ENCODE assay signal across 9 cellular contexts in genomic region chr17:50347894-50348291, GRCh38. TPM values are rescaled to one million over a fixed set of nuclear protein-coding genes. Genes with fewer than 3 reads are reported as not detected.
DNase-seq lines count a peak whose midpoint lies in the region; ATAC-seq, FAIRE-seq and TF ChIP-seq lines count a peak whose summit lies in the region.
"Had no signal": no experiment of that assay in that cellular context is flagged by ENCODE, and none has a peak within 500 bp of the region (broad histone marks: within the 10 kb centered on the region; RNA-seq: fewer than 3 reads in every experiment).

No MANE protein-coding gene starts in this region.

- H3K9me3 ChIP-seq in A549 (no peaks in the 10 kb centered on the region), DND-41 (ENCODE audit: insufficient read depth, low read length, severe bottlenecking) (no peaks in the 10 kb centered on the region)

- TF ChIP-seq RAD21 in A549 (conservative IDR thresholded peaks at IDR 0.05 in 1 of 2, IDR thresholded peaks at IDR 0.05 in 1 of 2): no peak

- FAIRE-seq in A549 (lab: Jason Lieb, UNC): no peak
- FAIRE-seq: D721Med had no signal

- H3K4me1 ChIP-seq in A549: peaks cover 27% of the 10 kb centered on the region
- H3K4me1 ChIP-seq in DND-41 (ENCODE audit: insufficient read depth, low read length): peaks cover 24% of the 10 kb centered on the region

- POLR2A ChIA-PET in A549 (lab: Yijun Ruan, JAX): no interaction called here

- peaks cover 26% of the 10 kb centered on the region; the same call in 1 of the 2 replicates for H4K20me1 ChIP-seq in DND-41 (ENCODE audit: insufficient read depth, low read length)

- 84% methylated on average over 3 of the region's 3 CpGs for WGBS in A549 (ENCODE audit: missing lambda C conversion rate)

- peak overlapping the region; percentile 87 for H3K4me3 Mint-ChIP-seq in activated T-helper 17 cell treated with anti-CD3 and anti-CD28 coated beads, Interleukin-2, amount 50 U/mL, for 72 hours

- TF ChIP-seq POLR2A in A549 (IDR thresholded peaks at IDR 0.05; ENCODE audit: low read length): no peak

- H3K4me2 ChIP-seq in A549 (peak overlapping the region; percentile 98; the same call in 2 of the 3 replicates), DND-41 (ENCODE audit: insufficient read depth, low read length) (peak overlapping the region; percentile 99)

- H3K4me3 ChIP-seq in A549 (no peak overlapping the region), DND-41 (ENCODE audit: low read depth in 1 of 2, low read length in 2 of 2) (peak overlapping the region in 1 of 2 experiments; percentile 90; a peak in 1 of 4 replicates)

- H3K27me3 Mint-ChIP-seq in activated T-helper 17 cell treated with anti-CD3 and anti-CD28 coated beads, Interleukin-2, amount 50 U/mL, for 72 hours: no peaks in the 10 kb centered on the region

- H3K9ac ChIP-seq in DND-41 (ENCODE audit: low read depth, low read length): no peak overlapping the region

- CTCF ChIA-PET in A549 (lab: Yijun Ruan, JAX): interaction anchor here (0.8 to 7.6 kb wide), 7 partner anchors 14 to 148 kb away, joined by 3 to 87 read pairs (median 4); partner anchors contain the start of genes COL1A1 and LRRC59

- TF ChIP-seq EP300 in A549 (IDR thresholded peaks at IDR 0.05): no peak

- no peak overlapping the region for H3K27ac ChIP-seq in A549
- H3K27ac ChIP-seq in DND-41 (ENCODE audit: low read length): no peak overlapping the region

- peaks cover 56% of the 10 kb centered on the region for H3K79me2 ChIP-seq in DND-41 (ENCODE audit: insufficient read depth, low read length)

- peaks cover 11% of the 10 kb centered on the region for H3K36me3 ChIP-seq in DND-41 (ENCODE audit: insufficient read depth, low read length)

- peaks cover 37% of the 10 kb centered on the region for H3K36me3 Mint-ChIP-seq in activated T-helper 17 cell treated with anti-CD3 and anti-CD28 coated beads, Interleukin-2, amount 50 U/mL, for 72 hours (ENCODE audit: low read depth)

- H3K9me3 Mint-ChIP-seq in activated T-helper 17 cell treated with anti-CD3 and anti-CD28 coated beads, Interleukin-2, amount 50 U/mL, for 72 hours: no peaks in the 10 kb centered on the region

- peaks cover 31% of the 10 kb centered on the region for H3K4me1 Mint-ChIP-seq in activated T-helper 17 cell treated with anti-CD3 and anti-CD28 coated beads, Interleukin-2, amount 50 U/mL, for 72 hours

- TF ChIP-seq CTCF in A549 (IDR thresholded peaks at IDR 0.05) (no peak), DND-41 (IDR thresholded peaks at IDR 0.05; ENCODE audit: borderline replicate concordance, extremely low read depth, low read length, poor library complexity, severe bottlenecking) (no peak)

- H3K27me3 ChIP-seq in DND-41 (ENCODE audit: insufficient read depth, low read length, poor library complexity): no peaks in the 10 kb centered on the region

- ATAC-seq in A549 (no peak), DND-41 (ENCODE audit: insufficient read depth, low read depth) (no peak), HG03378 (IDR thresholded peaks at IDR 0.05; ENCODE audit: unreplicated experiment) (no peak)
- no peak for ATAC-seq in activated T-helper 17 cell treated with anti-CD3 and anti-CD28 coated beads, Interleukin-2, amount 50 U/mL, for 72 hours (replicated peaks)

- no peak overlapping the region for H2AFZ ChIP-seq in DND-41 (ENCODE audit: low read depth, low read length)

- DNase-seq in A549 (ENCODE audit: low read depth in 1 of 2, low spot score in 1 of 2) (no peak), DND-41 (no peak), islet precursor cell (peak; percentile 35), HCEC 1CT (no peak), medulla oblongata (ENCODE audit: extremely low spot score) (no peak), GM19240 (ENCODE audit: insufficient read length, low spot score) (no peak)

- peak overlapping the region; percentile 93 for H3K27ac Mint-ChIP-seq in activated T-helper 17 cell treated with anti-CD3 and anti-CD28 coated beads, Interleukin-2, amount 50 U/mL, for 72 hours

TF ChIP-seq in A549, 52 proteins besides CTCF, POLR2A, EP300 and RAD21:
- TF ChIP-seq EHMT2 (IDR thresholded peaks at IDR 0.05; ENCODE audit: low read depth) (no peak), FOSL2 (IDR thresholded peaks at IDR 0.05) (no peak), FOSL2 (CRISPR knock-in tag; IDR thresholded peaks at IDR 0.05) (no peak)
TF ChIP-seq in A549: peak in this region for 0.

RNA-seq across cellular contexts. Expression of gene XYLT2, which starts 2.0 kb away (rescaled TPM):
- 9.7 and 10.5 TPM in 2 replicates for polyA plus RNA-seq in A549 (2011; rRNA removed)
- 14.3 and 19.8 TPM in 2 replicates for polyA plus RNA-seq in A549 (2012; cell fraction: cytosol; rRNA removed)
- 51.1 and 61.3 TPM in 2 replicates for polyA plus RNA-seq in A549 (2012; cell fraction: nucleus; rRNA removed)
- polyA plus RNA-seq in A549 (2017; fragmentation: RNase III; extraction: RNeasy Plus Mini Kit Qiagen cat#74134 plus additional on column Dnase treatment): 13.7 to 15.9 TPM (median 15.8 TPM) in 3 replicates
- polyA minus RNA-seq in A549 (2011; rRNA and poly(A)+ RNA removed): 23.1 and 26.8 TPM in 2 replicates
- total RNA-seq in activated T-helper 17 cell treated with anti-CD3 and anti-CD28 coated beads, Interleukin-2, amount 50 U/mL, for 72 hours: 10 to 100 TPM; 38.5 to 95.1 TPM

RNA-seq across cellular contexts. Expression of gene MRPL27, which starts 25.1 kb away (rescaled TPM):
- polyA plus RNA-seq in A549 (2011; rRNA removed) (149 and 173 TPM in 2 replicates), A549 (2017; fragmentation: RNase III; extraction: RNeasy Plus Mini Kit Qiagen cat#74134 plus additional on column Dnase treatment) (155 to 170 TPM (median 156 TPM) in 3 replicates)
- polyA plus RNA-seq in A549 (2012; cell fraction: cytosol; rRNA removed): 195 and 246 TPM in 2 replicates
- 123 and 149 TPM in 2 replicates for polyA plus RNA-seq in A549 (2012; cell fraction: nucleus; rRNA removed)
- 72.7 and 86.1 TPM in 2 replicates for polyA minus RNA-seq in A549 (2011; rRNA and poly(A)+ RNA removed)
- 100 to 1,000 TPM in 1 of 2 donors, 10 to 100 TPM in 1; 63.3 to 109 TPM for total RNA-seq in activated T-helper 17 cell treated with anti-CD3 and anti-CD28 coated beads, Interleukin-2, amount 50 U/mL, for 72 hours

RNA-seq across cellular contexts. Expression of gene EME1, which starts 25.1 kb away (rescaled TPM):
- polyA plus RNA-seq in A549 (2011; rRNA removed): 26.3 and 29.9 TPM in 2 replicates
- 19.5 and 20.9 TPM in 2 replicates for polyA plus RNA-seq in A549 (2012; cell fraction: cytosol; rRNA removed)
- polyA plus RNA-seq in A549 (2012; cell fraction: nucleus; rRNA removed): 60.7 and 91.1 TPM in 2 replicates
- 21.9 to 24.3 TPM (median 23.9 TPM) in 3 replicates for polyA plus RNA-seq in A549 (2017; fragmentation: RNase III; extraction: RNeasy Plus Mini Kit Qiagen cat#74134 plus additional on column Dnase treatment)
- polyA minus RNA-seq in A549 (2011; rRNA and poly(A)+ RNA removed): 15.2 and 16.9 TPM in 2 replicates
- total RNA-seq in activated T-helper 17 cell treated with anti-CD3 and anti-CD28 coated beads, Interleukin-2, amount 50 U/mL, for 72 hours: 10 to 100 TPM; 20.8 to 48.7 TPM

RNA-seq across cellular contexts. Expression of gene LRRC59, which starts 49.4 kb away (rescaled TPM):
- polyA plus RNA-seq in A549 (2011; rRNA removed) (228 and 237 TPM in 2 replicates), A549 (2017; fragmentation: RNase III; extraction: RNeasy Plus Mini Kit Qiagen cat#74134 plus additional on column Dnase treatment) (200 to 226 TPM (median 209 TPM) in 3 replicates)
- 137 and 149 TPM in 2 replicates for polyA plus RNA-seq in A549 (2012; cell fraction: cytosol; rRNA removed)
- polyA plus RNA-seq in A549 (2012; cell fraction: nucleus; rRNA removed): 106 and 109 TPM in 2 replicates
- 204 and 235 TPM in 2 replicates for polyA minus RNA-seq in A549 (2011; rRNA and poly(A)+ RNA removed)
- total RNA-seq in activated T-helper 17 cell treated with anti-CD3 and anti-CD28 coated beads, Interleukin-2, amount 50 U/mL, for 72 hours: 100 to 1,000 TPM in 1 of 2 donors, 10 to 100 TPM in 1; 37.1 to 101 TPM
